19 cellular contexts compared by ENCODE assay signal in genomic region chr10:133453516-133454203, GRCh38. TPM values are rescaled to one million over a fixed set of nuclear protein-coding genes. Genes with fewer than 3 reads are reported as not detected.
DNase-seq lines count a peak whose midpoint lies in the region; ATAC-seq and TF ChIP-seq lines count a peak whose summit lies in the region.
"Had no signal": no experiment of that assay in that cellular context is flagged by ENCODE, and none has a peak within 500 bp of the region (broad histone marks: within the 10 kb centered on the region; RNA-seq: fewer than 3 reads in every experiment).

Gene SCART1, plus strand, starts transcription at chr10:133453945. Its CDS starts 53 bp downstream, at chr10:133453998.

- H3K4me3 Mint-ChIP-seq in naive thymus-derived CD8-positive, alpha-beta T cell = peak within 1 kb of the TSS in 1 of 10 donors; percentile 42
- H3K4me3 Mint-ChIP-seq: naive B cell, WTC11 had no signal

- no peaks in the 10 kb centered on the region for H3K4me1 Mint-ChIP-seq in naive thymus-derived CD8-positive, alpha-beta T cell
- H3K4me1 Mint-ChIP-seq: naive B cell, WTC11 had no signal

- peak; percentile 19; the same call in 1 of the 2 replicates for TF ChIP-seq POLR2A in Raji (IDR thresholded peaks at IDR 0.05; ENCODE audit: insufficient read depth, low read depth, low read length)

- H3K9me3 Mint-ChIP-seq in naive thymus-derived CD8-positive, alpha-beta T cell = peaks cover 0 to 15% (median 9%) of the 10 kb centered on the region in 9 donors

- peak; percentile 61 for DNase-seq in Ammon's horn (ENCODE audit: low spot score)
- DNase-seq in D341Med (ENCODE audit: low spot score) = peak; percentile 4
- DNase-seq in mesenteric fat pad (ENCODE audit: low spot score) = peak; percentile 81
- no peak for DNase-seq in naive thymus-derived CD8-positive, alpha-beta T cell
- no peak for DNase-seq in NOMO-1 (lab: John Stamatoyannopoulos, UW; ENCODE audit: unreplicated experiment in 2 of 2)
- DNase-seq: AML-193; amygdala; foreskin melanocyte; GOT3; left ventricle myocardium superior; naive B cell; NCI-H2107; NCI-H748 treated with DMSO at 0.1 percent for 48 hours; RPMI8226; stimulated activated CD4-positive, alpha-beta T cell treated with anti-CD3 and anti-CD28 coated beads, Interleukin-15, amount 100 ng/mL, for 24 hours had no signal

- H3K36me3 Mint-ChIP-seq in naive thymus-derived CD8-positive, alpha-beta T cell = peaks cover 0 to 9% (median 1%) of the 10 kb centered on the region in 3 donors

- H3K27ac Mint-ChIP-seq in naive thymus-derived CD8-positive, alpha-beta T cell = peak within 1 kb of the TSS in 1 of 10 donors; percentile 41
- H3K27ac Mint-ChIP-seq: WTC11 had no signal

- peaks cover 0 to 2% (median 0%) of the 10 kb centered on the region in 5 donors for H3K27me3 Mint-ChIP-seq in naive thymus-derived CD8-positive, alpha-beta T cell

- ATAC-seq in GM18498 (IDR thresholded peaks at IDR 0.05; ENCODE audit: unreplicated experiment) (no peak), HG03354 (IDR thresholded peaks at IDR 0.05; ENCODE audit: poor library complexity, severe bottlenecking, unreplicated experiment) (no peak)
- ATAC-seq in naive thymus-derived CD8-positive, alpha-beta T cell = no peak
- ATAC-seq: left ventricle myocardium superior, WTC11 had no signal

- POLR2A ChIA-PET in naive thymus-derived CD8-positive, alpha-beta T cell (lab: Charles Lee) = no interaction called here

RNA-seq across cellular contexts. Expression of gene SCART1, which starts in this region (rescaled TPM):
- 3.3 TPM for total RNA-seq in mesenteric fat pad
- total RNA-seq in naive thymus-derived CD8-positive, alpha-beta T cell = 1 to 10 TPM; 3.8 to 4.2 TPM
- polyA plus RNA-seq in naive thymus-derived CD8-positive, alpha-beta T cell = under 1 TPM in 1 of 3 donors, not detected in 2; 0.04 TPM

Comparison
In these comparisons a context has a peak if more than half of its experiments do, and no peak if none do; other contexts are left out.
1. DNase-seq: peak in Ammon's horn (single experiment), D341Med (single experiment) and mesenteric fat pad (single experiment); none in naive thymus-derived CD8-positive, alpha-beta T cell (0 of 10) and NOMO-1 (0 of 2).